ENCODE assay signal across 1 cellular context in the genomic region with DNA sequence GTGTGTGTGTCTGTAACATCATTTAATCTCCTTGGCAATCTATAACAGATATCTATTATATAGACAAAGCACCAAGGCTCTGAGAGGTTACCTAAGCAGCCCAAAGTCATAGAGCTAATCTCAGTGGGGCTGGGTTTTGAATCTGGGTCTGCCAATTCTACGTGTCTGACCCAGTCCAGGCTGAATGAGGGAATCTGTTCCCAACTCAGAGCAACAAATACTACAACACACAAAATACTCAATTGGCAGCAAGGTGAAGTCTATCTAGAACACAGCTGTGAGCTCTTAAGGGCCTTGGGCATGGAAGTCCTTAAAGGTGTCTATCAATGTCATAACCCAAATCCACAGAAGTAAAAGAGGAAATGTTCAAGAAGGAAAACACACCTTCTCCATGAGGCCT.
TF ChIP-seq lines count a peak whose summit lies in the region.

No MANE protein-coding gene starts in this region.

TF ChIP-seq in WTC11, 78 proteins besides CTCF, POLR2A, EP300 and RAD21 (continued from another document):
- TF ChIP-seq STAT6 (CRISPR knock-in tag; conservative IDR thresholded peaks at IDR 0.05; ENCODE audit: low read depth), result no peak
- no peak for TF ChIP-seq ZNF396 (CRISPR knock-in tag; IDR thresholded peaks at IDR 0.05; ENCODE audit: borderline replicate concordance)
- TF ChIP-seq, protein P1, sequence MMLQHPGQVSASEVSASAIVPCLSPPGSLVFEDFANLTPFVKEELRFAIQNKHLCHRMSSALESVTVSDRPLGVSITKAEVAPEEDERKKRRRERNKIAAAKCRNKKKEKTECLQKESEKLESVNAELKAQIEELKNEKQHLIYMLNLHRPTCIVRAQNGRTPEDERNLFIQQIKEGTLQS (CRISPR knock-in tag; conservative IDR thresholded peaks at IDR 0.05), result no peak
- TF ChIP-seq SMAD3 (CRISPR knock-in tag; IDR thresholded peaks at IDR 0.05; ENCODE audit: borderline replicate concordance), result no peak
- TF ChIP-seq RELA (CRISPR knock-in tag; IDR thresholded peaks at IDR 0.05; ENCODE audit: borderline replicate concordance), result no peak
- TF ChIP-seq, protein P2, sequence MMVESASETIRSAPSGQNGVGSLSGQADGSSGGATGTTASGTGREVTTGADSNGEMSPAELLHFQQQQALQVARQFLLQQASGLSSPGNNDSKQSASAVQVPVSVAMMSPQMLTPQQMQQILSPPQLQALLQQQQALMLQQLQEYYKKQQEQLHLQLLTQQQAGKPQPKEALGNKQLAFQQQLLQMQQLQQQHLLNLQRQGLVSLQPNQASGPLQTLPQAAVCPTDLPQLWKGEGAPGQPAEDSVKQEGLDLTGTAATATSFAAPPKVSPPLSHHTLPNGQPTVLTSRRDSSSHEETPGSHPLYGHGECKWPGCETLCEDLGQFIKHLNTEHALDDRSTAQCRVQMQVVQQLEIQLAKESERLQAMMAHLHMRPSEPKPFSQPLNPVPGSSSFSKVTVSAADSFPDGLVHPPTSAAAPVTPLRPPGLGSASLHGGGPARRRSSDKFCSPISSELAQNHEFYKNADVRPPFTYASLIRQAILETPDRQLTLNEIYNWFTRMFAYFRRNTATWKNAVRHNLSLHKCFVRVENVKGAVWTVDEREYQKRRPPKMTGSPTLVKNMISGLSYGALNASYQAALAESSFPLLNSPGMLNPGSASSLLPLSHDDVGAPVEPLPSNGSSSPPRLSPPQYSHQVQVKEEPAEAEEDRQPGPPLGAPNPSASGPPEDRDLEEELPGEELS (CRISPR knock-in tag; IDR thresholded peaks at IDR 0.05), result no peak
- TF ChIP-seq ATF1 (CRISPR knock-in tag; IDR thresholded peaks at IDR 0.05), result no peak
- TF ChIP-seq ESRRA (CRISPR knock-in tag; IDR thresholded peaks at IDR 0.05; ENCODE audit: borderline replicate concordance), result no peak
- no peak for TF ChIP-seq FOXJ3 (CRISPR knock-in tag; IDR thresholded peaks at IDR 0.05; ENCODE audit: borderline replicate concordance)
- TF ChIP-seq TP53 (CRISPR knock-in tag; IDR thresholded peaks at IDR 0.05), result no peak
- TF ChIP-seq, protein P3, sequence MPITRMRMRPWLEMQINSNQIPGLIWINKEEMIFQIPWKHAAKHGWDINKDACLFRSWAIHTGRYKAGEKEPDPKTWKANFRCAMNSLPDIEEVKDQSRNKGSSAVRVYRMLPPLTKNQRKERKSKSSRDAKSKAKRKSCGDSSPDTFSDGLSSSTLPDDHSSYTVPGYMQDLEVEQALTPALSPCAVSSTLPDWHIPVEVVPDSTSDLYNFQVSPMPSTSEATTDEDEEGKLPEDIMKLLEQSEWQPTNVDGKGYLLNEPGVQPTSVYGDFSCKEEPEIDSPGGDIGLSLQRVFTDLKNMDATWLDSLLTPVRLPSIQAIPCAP (CRISPR knock-in tag; IDR thresholded peaks at IDR 0.05), result no peak
- TF ChIP-seq ZNF219 (CRISPR knock-in tag; IDR thresholded peaks at IDR 0.05; ENCODE audit: borderline replicate concordance), result no peak
- no peak for TF ChIP-seq KAT7 (CRISPR knock-in tag; IDR thresholded peaks at IDR 0.05; ENCODE audit: borderline replicate concordance)
- no peak for TF ChIP-seq ZNF425 (CRISPR knock-in tag; conservative IDR thresholded peaks at IDR 0.05)
